22 cellular contexts compared by ENCODE assay signal in the genomic region with DNA sequence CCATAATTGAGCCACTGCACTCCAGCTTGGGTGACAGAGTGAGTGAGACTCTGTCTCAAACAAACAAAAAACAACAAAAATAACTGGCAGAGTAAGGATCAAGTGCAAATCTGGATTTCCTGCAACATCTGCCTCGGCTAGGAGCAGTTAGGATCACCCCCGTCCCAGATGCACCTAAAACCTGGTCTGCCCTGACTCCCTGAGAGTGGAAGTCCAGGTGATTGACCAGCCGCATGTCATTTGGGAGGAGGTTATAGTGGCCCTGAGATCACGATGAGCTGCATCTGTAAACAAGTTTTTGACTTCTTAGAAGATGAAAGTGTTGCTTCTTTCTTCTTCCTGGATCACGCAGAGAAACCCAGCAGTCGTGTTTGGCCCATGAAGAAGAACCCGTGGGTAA. TPM values are rescaled to one million over a fixed set of nuclear protein-coding genes. Genes with fewer than 3 reads are reported as not detected.
A peak's percentile ranks its signal among the peaks of the same experiment; 100 is the strongest.
DNase-seq lines count a peak whose midpoint lies in the region; ATAC-seq, FAIRE-seq and TF ChIP-seq lines count a peak whose summit lies in the region.
"Had no signal": no experiment of that assay in that cellular context is flagged by ENCODE, and none has a peak within 500 bp of the region (broad histone marks: within the 10 kb centered on the region; RNA-seq: fewer than 3 reads in every experiment).

No MANE protein-coding gene starts in this region.

- DNase-seq in activated CD4-positive, alpha-beta memory T cell treated with anti-CD3 and anti-CD28 coated beads for 36 hours: peak; percentile 7
- no peak for DNase-seq in activated CD4-positive, alpha-beta memory T cell treated with anti-CD3 and anti-CD28 coated beads, Interleukin-2, amount 10 ng/mL, durations not matched to agents 7 days and 5 days
- DNase-seq in Right ventricle myocardium inferior (ENCODE audit: missing footprints) (peak; percentile 26), left ventricle myocardium superior (no peak), neural crest cell (ENCODE audit: low read depth, low spot score) (no peak), small intestine (no peak)
- DNase-seq in activated naive CD4-positive, alpha-beta T cell treated with anti-CD3 and anti-CD28 coated beads, Interleukin-2, amount 50 U/mL, for 72 hours (ENCODE audit: low spot score in 2 of 2): no peak
- DNase-seq: AML-193; CD8-positive, alpha-beta memory T cell; IMR-90; NCI-H1092 treated with DMSO at 0.1 percent for 48 hours; NCI-H146; NCI-H2029 treated with DMSO at 0.1 percent for 48 hours; NCI-H226; NCI-H510A treated with DMSO at 0.1 percent for 48 hours; NCI-H748 treated with DMSO at 0.1 percent for 48 hours; PC-9; RPMI8226; SIG-M5 had no signal

- ATAC-seq in Right ventricle myocardium inferior (no peak), left ventricle myocardium superior (no peak)
- ATAC-seq in activated naive CD4-positive, alpha-beta T cell treated with anti-CD3 and anti-CD28 coated beads, Interleukin-2, amount 50 U/mL, for 72 hours: no peak

- no peaks in the 10 kb centered on the region for H3K4me1 ChIP-seq in small intestine (ENCODE audit: control insufficient read depth in 2 of 2, insufficient read depth in 1 of 2, low read depth in 1 of 2, low read length in 1 of 2)

- no peaks in the 10 kb centered on the region for H3K9me3 Mint-ChIP-seq in activated CD4-positive, alpha-beta memory T cell treated with anti-CD3 and anti-CD28 coated beads for 36 hours
- H3K9me3 Mint-ChIP-seq in activated CD4-positive, alpha-beta memory T cell treated with anti-CD3 and anti-CD28 coated beads, Interleukin-2, amount 10 ng/mL, durations not matched to agents 7 days and 5 days: no peaks in the 10 kb centered on the region
- no peaks in the 10 kb centered on the region for H3K9me3 Mint-ChIP-seq in neural crest cell
- H3K9me3 Mint-ChIP-seq in activated naive CD4-positive, alpha-beta T cell treated with anti-CD3 and anti-CD28 coated beads, Interleukin-2, amount 50 U/mL, for 72 hours: no peaks in the 10 kb centered on the region
- H3K9me3 Mint-ChIP-seq: CD8-positive, alpha-beta memory T cell had no signal

- no peaks in the 10 kb centered on the region for H3K27me3 Mint-ChIP-seq in activated CD4-positive, alpha-beta memory T cell treated with anti-CD3 and anti-CD28 coated beads for 36 hours
- no peaks in the 10 kb centered on the region for H3K27me3 Mint-ChIP-seq in activated CD4-positive, alpha-beta memory T cell treated with anti-CD3 and anti-CD28 coated beads, Interleukin-2, amount 10 ng/mL, durations not matched to agents 7 days and 5 days
- no peaks in the 10 kb centered on the region for H3K27me3 Mint-ChIP-seq in neural crest cell (ENCODE audit: low read depth)

- H3K27ac Mint-ChIP-seq in activated CD4-positive, alpha-beta memory T cell treated with anti-CD3 and anti-CD28 coated beads for 36 hours: no peak overlapping the region
- no peak overlapping the region for H3K27ac Mint-ChIP-seq in activated CD4-positive, alpha-beta memory T cell treated with anti-CD3 and anti-CD28 coated beads, Interleukin-2, amount 10 ng/mL, durations not matched to agents 7 days and 5 days
- H3K27ac Mint-ChIP-seq in neural crest cell (ENCODE audit: unreplicated experiment): peak overlapping the region; percentile 50
- H3K27ac Mint-ChIP-seq in activated naive CD4-positive, alpha-beta T cell treated with anti-CD3 and anti-CD28 coated beads, Interleukin-2, amount 50 U/mL, for 72 hours: no peak overlapping the region

- no peaks in the 10 kb centered on the region for H3K27me3 ChIP-seq in small intestine (ENCODE audit: control insufficient read depth in 2 of 2, insufficient read depth in 2 of 2, low read length in 2 of 2)

- no peaks in the 10 kb centered on the region for H3K4me1 Mint-ChIP-seq in activated CD4-positive, alpha-beta memory T cell treated with anti-CD3 and anti-CD28 coated beads for 36 hours (ENCODE audit: low read depth)
- H3K4me1 Mint-ChIP-seq in activated CD4-positive, alpha-beta memory T cell treated with anti-CD3 and anti-CD28 coated beads, Interleukin-2, amount 10 ng/mL, durations not matched to agents 7 days and 5 days: no peaks in the 10 kb centered on the region
- peaks cover 12% of the 10 kb centered on the region for H3K4me1 Mint-ChIP-seq in neural crest cell
- H3K4me1 Mint-ChIP-seq: CD8-positive, alpha-beta memory T cell had no signal

- WGBS in small intestine, 3 donors: 87 to 90% (median 87%) methylated on average over 7 of the region's 7 CpGs

- H3K36me3 ChIP-seq in small intestine (ENCODE audit: control insufficient read depth in 2 of 2, insufficient read depth in 2 of 2, low read length in 2 of 2): no peaks in the 10 kb centered on the region

- no peak overlapping the region for H3K4me3 Mint-ChIP-seq in activated CD4-positive, alpha-beta memory T cell treated with anti-CD3 and anti-CD28 coated beads for 36 hours
- H3K4me3 Mint-ChIP-seq in activated CD4-positive, alpha-beta memory T cell treated with anti-CD3 and anti-CD28 coated beads, Interleukin-2, amount 10 ng/mL, durations not matched to agents 7 days and 5 days: no peak overlapping the region
- H3K4me3 Mint-ChIP-seq in neural crest cell: no peak overlapping the region
- H3K4me3 Mint-ChIP-seq: CD8-positive, alpha-beta memory T cell had no signal

- CTCF ChIA-PET in activated CD4-positive, alpha-beta memory T cell treated with anti-CD3 and anti-CD28 coated beads for 36 hours (lab: Charles Lee): no interaction called here
- CTCF ChIA-PET in activated CD4-positive, alpha-beta memory T cell treated with anti-CD3 and anti-CD28 coated beads, Interleukin-2, amount 10 ng/mL, durations not matched to agents 7 days and 5 days (lab: Charles Lee): no interaction called here

- H3K9me3 ChIP-seq in small intestine (ENCODE audit: control insufficient read depth, low read depth): no peaks in the 10 kb centered on the region

- peaks cover 26% of the 10 kb centered on the region for H3K36me3 Mint-ChIP-seq in activated CD4-positive, alpha-beta memory T cell treated with anti-CD3 and anti-CD28 coated beads for 36 hours
- peaks cover 13% of the 10 kb centered on the region for H3K36me3 Mint-ChIP-seq in activated CD4-positive, alpha-beta memory T cell treated with anti-CD3 and anti-CD28 coated beads, Interleukin-2, amount 10 ng/mL, durations not matched to agents 7 days and 5 days (ENCODE audit: low read depth)
- peaks cover 3% of the 10 kb centered on the region for H3K36me3 Mint-ChIP-seq in neural crest cell (ENCODE audit: low read depth)
- H3K36me3 Mint-ChIP-seq in activated naive CD4-positive, alpha-beta T cell treated with anti-CD3 and anti-CD28 coated beads, Interleukin-2, amount 50 U/mL, for 72 hours: peaks cover 5 to 7% of the 10 kb centered on the region in 2 donors

- POLR2A ChIA-PET in activated CD4-positive, alpha-beta memory T cell treated with anti-CD3 and anti-CD28 coated beads for 36 hours (lab: Charles Lee): no interaction called here
- POLR2A ChIA-PET in activated CD4-positive, alpha-beta memory T cell treated with anti-CD3 and anti-CD28 coated beads, Interleukin-2, amount 10 ng/mL, durations not matched to agents 7 days and 5 days (lab: Charles Lee): no interaction called here

- intact Hi-C loops in activated CD4-positive, alpha-beta memory T cell treated with anti-CD3 and anti-CD28 coated beads for 36 hours (cut with micrococcal nuclease): no loop called here
- intact Hi-C loops in Right ventricle myocardium inferior (cut with DNase I) (no loop called here), left ventricle myocardium superior (cut with micrococcal nuclease) (no loop called here)

- no peak for TF ChIP-seq CTCF in neural crest cell (conservative IDR thresholded peaks at IDR 0.05)

- no peak overlapping the region for H3K4me3 ChIP-seq in small intestine (ENCODE audit: low read depth in 1 of 2, low read length in 2 of 2)
- H3K4me3 ChIP-seq: PC-9 had no signal

- FAIRE-seq in small intestine (lab: Jason Lieb, UNC): no peak
- FAIRE-seq: G401.6, H1 had no signal

- no peak overlapping the region for H3K27ac ChIP-seq in small intestine (ENCODE audit: low read depth in 1 of 2, low read length in 1 of 2)
- H3K27ac ChIP-seq: KMS-11, PC-9 had no signal

RNA-seq across cellular contexts. Expression of a gene that starts 5.0 kb away (rescaled TPM):
- total RNA-seq in activated CD4-positive, alpha-beta memory T cell treated with anti-CD3 and anti-CD28 coated beads for 36 hours: under 1 TPM; 0.12 to 0.14 TPM
- under 1 TPM; 0.05 to 0.18 TPM for total RNA-seq in activated CD4-positive, alpha-beta memory T cell treated with anti-CD3 and anti-CD28 coated beads, Interleukin-2, amount 10 ng/mL, durations not matched to agents 7 days and 5 days
- not detected for total RNA-seq in Right ventricle myocardium inferior
- total RNA-seq in left ventricle myocardium superior: not detected
- total RNA-seq in neural crest cell: 0.16 and 0.40 TPM in 2 replicates
- polyA plus RNA-seq in small intestine: under 1 TPM in 2 of 3 donors, not detected in 1; 0.54 to 0.64 TPM
- under 1 TPM; 0.18 to 0.43 TPM for total RNA-seq in activated naive CD4-positive, alpha-beta T cell treated with anti-CD3 and anti-CD28 coated beads, Interleukin-2, amount 50 U/mL, for 72 hours
- total RNA-seq: CD8-positive, alpha-beta memory T cell had no signal
- polyA plus RNA-seq: CD8-positive, alpha-beta memory T cell had no signal

RNA-seq across cellular contexts. Expression of a gene that starts 34.3 kb away (rescaled TPM):
- total RNA-seq in activated CD4-positive, alpha-beta memory T cell treated with anti-CD3 and anti-CD28 coated beads for 36 hours: 10 to 100 TPM; 47.9 to 51.8 TPM
- 10 to 100 TPM; 22.0 to 22.6 TPM for total RNA-seq in activated CD4-positive, alpha-beta memory T cell treated with anti-CD3 and anti-CD28 coated beads, Interleukin-2, amount 10 ng/mL, durations not matched to agents 7 days and 5 days
- total RNA-seq in Right ventricle myocardium inferior: 10.8 TPM
- total RNA-seq in left ventricle myocardium superior: 14.7 TPM
- total RNA-seq in neural crest cell: 46.1 and 49.8 TPM in 2 replicates
- 10 to 100 TPM; 12.7 to 28.8 (median 23.9) TPM for polyA plus RNA-seq in small intestine
- total RNA-seq in activated naive CD4-positive, alpha-beta T cell treated with anti-CD3 and anti-CD28 coated beads, Interleukin-2, amount 50 U/mL, for 72 hours: 10 to 100 TPM; 58.0 to 75.2 TPM

RNA-seq across cellular contexts. Expression of a gene that starts 43.3 kb away (rescaled TPM):
- not detected for total RNA-seq in activated CD4-positive, alpha-beta memory T cell treated with anti-CD3 and anti-CD28 coated beads for 36 hours
- total RNA-seq in activated CD4-positive, alpha-beta memory T cell treated with anti-CD3 and anti-CD28 coated beads, Interleukin-2, amount 10 ng/mL, durations not matched to agents 7 days and 5 days: not detected
- 20.6 TPM for total RNA-seq in Right ventricle myocardium inferior
- 22.0 TPM for total RNA-seq in left ventricle myocardium superior
- total RNA-seq in neural crest cell: 0.23 and 0.25 TPM in 2 replicates
- under 1 TPM in 1 of 3 donors, not detected in 2; 0.39 TPM for polyA plus RNA-seq in small intestine
- not detected for total RNA-seq in activated naive CD4-positive, alpha-beta T cell treated with anti-CD3 and anti-CD28 coated beads, Interleukin-2, amount 50 U/mL, for 72 hours
- total RNA-seq: CD8-positive, alpha-beta memory T cell; H1 had no signal
- polyA plus RNA-seq: CD8-positive, alpha-beta memory T cell; H1 had no signal

Comparison
In these comparisons a context has a peak if more than half of its experiments do, and no peak if none do; other contexts are left out.
1. DNase-seq: peak in activated CD4-positive, alpha-beta memory T cell treated with anti-CD3 and anti-CD28 coated beads for 36 hours (single experiment) and Right ventricle myocardium inferior (single experiment); none in activated CD4-positive, alpha-beta memory T cell treated with anti-CD3 and anti-CD28 coated beads, Interleukin-2, amount 10 ng/mL, durations not matched to agents 7 days and 5 days (single experiment), left ventricle myocardium superior (single experiment), neural crest cell (single experiment), small intestine (single experiment) and activated naive CD4-positive, alpha-beta T cell treated with anti-CD3 and anti-CD28 coated beads, Interleukin-2, amount 50 U/mL, for 72 hours (0 of 2).
2. RNA of a gene that starts 43.3 kb away (total RNA-seq): 22.0 TPM in left ventricle myocardium superior (single experiment) and 20.6 TPM in Right ventricle myocardium inferior (single experiment); 0.23 to 0.25 TPM in neural crest cell, not detected in activated CD4-positive, alpha-beta memory T cell treated with anti-CD3 and anti-CD28 coated beads for 36 hours, not detected in activated CD4-positive, alpha-beta memory T cell treated with anti-CD3 and anti-CD28 coated beads, Interleukin-2, amount 10 ng/mL, durations not matched to agents 7 days and 5 days and not detected in activated naive CD4-positive, alpha-beta T cell treated with anti-CD3 and anti-CD28 coated beads, Interleukin-2, amount 50 U/mL, for 72 hours; every median in the first group is over 10 times any median in the second.